ENCODE assay signal across 28 cellular contexts in genomic region chr20:34925341-34925740, GRCh38. TPM values are rescaled to one million over a fixed set of nuclear protein-coding genes. Genes with fewer than 3 reads are reported as not detected.
"Had no signal": no experiment of that assay in that cellular context is flagged by ENCODE, and none has a peak within 500 bp of the region (broad histone marks: within the 10 kb centered on the region; RNA-seq: fewer than 3 reads in every experiment).

No MANE protein-coding gene starts in this region.

- H3K4me3 ChIP-seq: ascending aorta, cardiac muscle cell, colonic mucosa, hepatocyte, mucosa of descending colon, pancreas, prostate gland, tibial nerve had no signal

- H3K27ac Mint-ChIP-seq: brain, nephron progenitor cell, WTC11 had no signal

- DNase-seq: activated CD8-positive, alpha-beta memory T cell treated with anti-CD3 and anti-CD28 coated beads, Interleukin-2, amount 50 U/mL, for 4 hours; activated effector memory CD4-positive, alpha-beta T cell treated with Interleukin-2 at 50 U/mL for 16 hours; activated naive CD4-positive, alpha-beta T cell treated with Interleukin-2 at 50 U/mL for 16 hours; activated naive CD8-positive, alpha-beta T cell treated with anti-CD3 and anti-CD28 coated beads, Interleukin-2, amount 10 ng/mL, durations not matched to agents 7 days and 5 days; activated T-cell treated with anti-CD3 and anti-CD28 coated beads, Interleukin-2, amount 50 U/mL, for 1 hour; cerebellar nuclear complex; colonic mucosa; effector CD8-positive, alpha-beta T cell; glutamatergic neuron; islet precursor cell; left ventricle myocardium superior; mucosa of descending colon; nephron progenitor cell; nucleus accumbens; pancreas; stimulated activated CD4-positive, alpha-beta T cell treated with anti-CD3 and anti-CD28 coated beads, Interleukin-15, amount 100 ng/mL, for 24 hours; stimulated activated CD4-positive, alpha-beta T cell treated with anti-CD3 and anti-CD28 coated beads, Interleukin-2, amount 100 ng/mL, for 24 hours; stimulated activated naive CD4-positive, alpha-beta T cell had no signal

- H3K27me3 ChIP-seq: ascending aorta, cardiac muscle cell, colonic mucosa, hepatocyte, pancreas, tibial nerve had no signal

- H3K9me3 ChIP-seq: ascending aorta, colonic mucosa, mucosa of descending colon, pancreas, prostate gland, tibial nerve had no signal

- H3K27ac ChIP-seq: cardiac muscle cell, colonic mucosa, hepatocyte, pancreas, prostate gland, tibial nerve had no signal

- H3K9me3 Mint-ChIP-seq: activated naive CD8-positive, alpha-beta T cell treated with anti-CD3 and anti-CD28 coated beads, Interleukin-2, amount 10 ng/mL, durations not matched to agents 7 days and 5 days; brain; nephron progenitor cell; WTC11 had no signal

- H3K27me3 Mint-ChIP-seq: activated naive CD8-positive, alpha-beta T cell treated with anti-CD3 and anti-CD28 coated beads, Interleukin-2, amount 10 ng/mL, durations not matched to agents 7 days and 5 days; brain had no signal

- ATAC-seq: left ventricle myocardium superior, mucosa of descending colon, pancreas, WTC11 had no signal

- H3K4me1 Mint-ChIP-seq: brain, nephron progenitor cell, WTC11 had no signal

- H3K4me3 Mint-ChIP-seq: activated naive CD8-positive, alpha-beta T cell treated with anti-CD3 and anti-CD28 coated beads, Interleukin-2, amount 10 ng/mL, durations not matched to agents 7 days and 5 days; brain; nephron progenitor cell; WTC11 had no signal

- H3K4me1 ChIP-seq: colonic mucosa, prostate gland had no signal

RNA-seq across cellular contexts. Expression of gene MYH7B, which starts 30.3 kb away (rescaled TPM):
- total RNA-seq: dermis microvascular lymphatic vessel endothelial cell, epithelial cell of proximal tubule, frontal cortex had no signal
